8 cellular contexts compared by ENCODE assay signal in genomic region chrX:110317820-110318663, GRCh38. TPM values are rescaled to one million over a fixed set of nuclear protein-coding genes. Genes with fewer than 3 reads are reported as not detected.
DNase-seq lines count a peak whose midpoint lies in the region; ATAC-seq, FAIRE-seq and TF ChIP-seq lines count a peak whose summit lies in the region.

Gene AMMECR1 (minus strand): TSS chrX:110318085. CDS start chrX:110318071, 14 bp downstream.

- peak; percentile 60 for ATAC-seq in GM21390 (IDR thresholded peaks at IDR 0.05; ENCODE audit: unreplicated experiment)

- peak within 1 kb of the TSS; percentile 90 for H3K4me2 ChIP-seq in endothelial cell of umbilical vein (ENCODE audit: insufficient read depth, low read length)

- H3K79me2 ChIP-seq in endothelial cell of umbilical vein (ENCODE audit: control insufficient read depth, insufficient read depth, low read length) = peaks cover 26% of the 10 kb centered on the region

- H3K27me3 ChIP-seq in Caco-2 (replicated peaks; ENCODE audit: control insufficient read depth, insufficient read depth, low read length) (no peaks in the 10 kb centered on the region), HUES48 (ENCODE audit: control insufficient read depth, insufficient read depth, low read length) (peaks cover 5% of the 10 kb centered on the region; the same call in 1 of the 2 replicates), endothelial cell of umbilical vein (ENCODE audit: control insufficient read depth in 2 of 2, insufficient read depth in 2 of 2, low read length in 2 of 2) (no peaks in the 10 kb centered on the region), mononuclear cell (ENCODE audit: insufficient read depth, low read length) (no peaks in the 10 kb centered on the region)

- peak within 1 kb of the TSS; percentile 95 for H3K27ac Mint-ChIP-seq in Caco-2 (ENCODE audit: unreplicated experiment)

- no peaks in the 10 kb centered on the region for H3K9me1 ChIP-seq in endothelial cell of umbilical vein (replicated peaks; ENCODE audit: control insufficient read depth, extremely low read depth, insufficient read depth, low read length)

- H3K4me3 ChIP-seq in Caco-2 (ENCODE audit: low read depth, low read length) (peak within 1 kb of the TSS; percentile 49), HUES48 (ENCODE audit: low read depth, low read length) (peak within 1 kb of the TSS; percentile 95), endothelial cell of umbilical vein (replicated peaks in 1 of 3; ENCODE audit: insufficient read depth in 1 of 3, low read depth in 1 of 3, low read length in 3 of 3) (peak within 1 kb of the TSS; percentile 89), mononuclear cell (ENCODE audit: low read length) (peak within 1 kb of the TSS; percentile 62)

- POLR2A ChIA-PET in Caco-2 (lab: Charles Lee) (no interaction called here), endothelial cell of umbilical vein (lab: Charles Lee) (no interaction called here)

- CTCF ChIA-PET in Caco-2 (lab: Charles Lee) = interaction anchor here (0.7 to 1.6 kb wide), 3 partner anchors 94 to 157 kb away, joined by 3 to 4 read pairs (median 4); no protein-coding TSS in a partner anchor
- CTCF ChIA-PET in endothelial cell of umbilical vein (lab: Charles Lee) = interaction anchor here (0.6 to 2.6 kb wide), 10 partner anchors 40 to 172 kb away, joined by 3 to 10 read pairs (median 3); no protein-coding TSS in a partner anchor

- H3K27ac ChIP-seq in HUES48 (ENCODE audit: low read depth, low read length) (peak within 1 kb of the TSS; percentile 71), endothelial cell of umbilical vein (ENCODE audit: insufficient read depth, low read depth, low read length) (peak within 1 kb of the TSS; percentile 53)

- H3K9me3 ChIP-seq in Caco-2 (no peaks in the 10 kb centered on the region), HUES48 (ENCODE audit: control insufficient read depth, insufficient read depth, low read length) (no peaks in the 10 kb centered on the region), endothelial cell of umbilical vein (replicated peaks; ENCODE audit: control insufficient read depth, insufficient read depth, low read length) (no peaks in the 10 kb centered on the region), mononuclear cell (ENCODE audit: low read depth, low read length) (no peaks in the 10 kb centered on the region)

- TF ChIP-seq POLR2A in endothelial cell of umbilical vein (IDR thresholded peaks at IDR 0.05; ENCODE audit: low read depth, low read length) = no peak

- H3K9me3 Mint-ChIP-seq in Caco-2 (ENCODE audit: unreplicated experiment) = no peaks in the 10 kb centered on the region

- H4K20me1 ChIP-seq in endothelial cell of umbilical vein (replicated peaks; ENCODE audit: control insufficient read depth, extremely low read depth, insufficient read depth, low read length) = no peaks in the 10 kb centered on the region

- H3K36me3 Mint-ChIP-seq in Caco-2 (ENCODE audit: insufficient read depth, unreplicated experiment) = no peaks in the 10 kb centered on the region

- H3K4me1 Mint-ChIP-seq in Caco-2 (ENCODE audit: low read depth, unreplicated experiment) = peaks cover 1% of the 10 kb centered on the region

- H3K27me3 Mint-ChIP-seq in Caco-2 (ENCODE audit: insufficient read depth, unreplicated experiment) = no peaks in the 10 kb centered on the region

- DNase-seq in Caco-2 (peak; percentile 72 to 83), NOMO-1 treated with dmso at 0.1 percent for 144 hours (lab: John Stamatoyannopoulos, UW; ENCODE audit: unreplicated experiment) (peak; percentile 48), endothelial cell of umbilical vein (ENCODE audit: low read depth, low spot score) (peak; percentile 71)
- DNase-seq in activated CD8-positive, alpha-beta memory T cell treated with anti-CD3 and anti-CD28 coated beads, Interleukin-2, amount 50 U/mL, for 24 hours (ENCODE audit: extremely low read depth) = peak; percentile 28
- peak; percentile 43 to 61 for DNase-seq in stimulated activated CD8-positive, alpha-beta memory T cell treated with anti-CD3 and anti-CD28 coated beads, Interleukin-2, amount 100 ng/mL, for 1 hour (ENCODE audit: low read depth in 2 of 2)

- H3K9ac ChIP-seq in HUES48 (ENCODE audit: low read depth, low read length) (peak within 1 kb of the TSS; percentile 92), endothelial cell of umbilical vein (replicated peaks; ENCODE audit: extremely low read depth, insufficient read depth, low read length) (peak within 1 kb of the TSS; percentile 86)

- TF ChIP-seq CTCF in Caco-2 (IDR thresholded peaks at IDR 0.05; ENCODE audit: insufficient read depth in 1 of 2, low read depth in 1 of 2, low read length in 1 of 2, severe bottlenecking in 1 of 2, unreplicated experiment in 1 of 2) (no peak), endothelial cell of umbilical vein (IDR thresholded peaks at IDR 0.05; ENCODE audit: extremely low read depth in 1 of 2, insufficient read depth in 1 of 2, low read depth in 1 of 2, low read length in 2 of 2) (no peak)

- H2AFZ ChIP-seq in endothelial cell of umbilical vein (ENCODE audit: low read depth, low read length) = peak within 1 kb of the TSS; percentile 95

- intact Hi-C loops in Caco-2 (cut with micrococcal nuclease; ENCODE audit: unreplicated experiment) = loop anchor here (2.0 to 10.0 kb wide), 3 partner anchors 79 to 153 kb away; no protein-coding TSS in a partner anchor
- intact Hi-C loops in endothelial cell of umbilical vein (cut with micrococcal nuclease) = loop anchor here (2.0 to 5.0 kb wide), 5 partner anchors 91 to 585 kb away; partner anchors contain the start of gene ACSL4

- H3K4me3 Mint-ChIP-seq in Caco-2 (ENCODE audit: unreplicated experiment) = peak within 1 kb of the TSS; percentile 99

- H3K36me3 ChIP-seq in Caco-2 (ENCODE audit: control insufficient read depth, insufficient read depth, low read length) = no peaks in the 10 kb centered on the region
- no peaks in the 10 kb centered on the region for H3K36me3 ChIP-seq in HUES48 (ENCODE audit: control insufficient read depth, insufficient read depth, low read length)
- H3K36me3 ChIP-seq in endothelial cell of umbilical vein (ENCODE audit: control insufficient read depth in 2 of 2, extremely low read depth in 1 of 2, insufficient read depth in 2 of 2, low read length in 2 of 2) = no peaks in the 10 kb centered on the region

- peaks cover 15% of the 10 kb centered on the region; the same call in 1 of the 2 replicates for H3K4me1 ChIP-seq in Caco-2
- peaks cover 64% of the 10 kb centered on the region for H3K4me1 ChIP-seq in HUES48 (ENCODE audit: control insufficient read depth, insufficient read depth, low read length)
- peaks cover 9% of the 10 kb centered on the region for H3K4me1 ChIP-seq in endothelial cell of umbilical vein (ENCODE audit: control insufficient read depth, extremely low read depth, insufficient read depth, low read length)
- H3K4me1 ChIP-seq in mononuclear cell (ENCODE audit: insufficient read depth, low read length) = peaks cover 5% of the 10 kb centered on the region

- no peak for FAIRE-seq in endothelial cell of umbilical vein (lab: Jason Lieb, UNC)

- dilution Hi-C loops in endothelial cell of umbilical vein (cut with MboI; ENCODE audit: extremely low pct_ligation_motif_present, low sequenced_read_pairs) = no loop called here

- no TSS peak for BruUV-seq in Caco-2 (replicated peaks; lab: Mats Ljungman, UMichigan)
- no TSS peak for BruUV-seq in endothelial cell of umbilical vein (replicated peaks; lab: Mats Ljungman, UMichigan)

TF ChIP-seq in endothelial cell of umbilical vein, 7 proteins besides CTCF, POLR2A, EP300 and RAD21:
- TF ChIP-seq POLR2AphosphoS5 (IDR thresholded peaks at IDR 0.05; ENCODE audit: insufficient read depth, low read depth, low read length) = peak; percentile 12
- TF ChIP-seq JUN (IDR thresholded peaks at IDR 0.05; ENCODE audit: borderline replicate concordance, insufficient read depth, insufficient read length, low read depth) = no peak

RNA-seq across cellular contexts. Expression of gene AMMECR1, which starts in this region (rescaled TPM):
- total RNA-seq in Caco-2 (2022) (21.4 and 23.0 TPM in 2 replicates), endothelial cell of umbilical vein (6.8 and 6.9 TPM in 2 replicates), mononuclear cell (14.1 TPM)
- polyA plus RNA-seq in endothelial cell of umbilical vein = 3.0 and 3.6 TPM in 2 replicates
- 2.6 and 2.9 TPM in 2 replicates for polyA plus RNA-seq in endothelial cell of umbilical vein (2011; cell fraction: cytosol; rRNA removed)
- polyA plus RNA-seq in endothelial cell of umbilical vein (2011; cell fraction: nucleus; rRNA removed) = 5.6 and 6.5 TPM in 2 replicates
- polyA plus RNA-seq in endothelial cell of umbilical vein (2012) = 4.5 and 6.1 TPM in 2 replicates
- 6.5 and 7.2 TPM in 2 replicates for polyA minus RNA-seq in endothelial cell of umbilical vein
- 8.3 TPM for polyA minus RNA-seq in endothelial cell of umbilical vein (2011; cell fraction: cytosol; rRNA and poly(A)+ RNA removed)
- 7.5 and 13.9 TPM in 2 replicates for polyA minus RNA-seq in endothelial cell of umbilical vein (2011; cell fraction: nucleus; rRNA and poly(A)+ RNA removed)

Comparison
In these comparisons a context has a peak if more than half of its experiments do, and no peak if none do; other contexts are left out.
1. Peak in every context shown above with its lines: DNase-seq, ATAC-seq, H3K4me3 ChIP-seq and H3K27ac ChIP-seq.